Comparison of ENCODE assay signal across 10 cellular contexts in the genomic region with DNA sequence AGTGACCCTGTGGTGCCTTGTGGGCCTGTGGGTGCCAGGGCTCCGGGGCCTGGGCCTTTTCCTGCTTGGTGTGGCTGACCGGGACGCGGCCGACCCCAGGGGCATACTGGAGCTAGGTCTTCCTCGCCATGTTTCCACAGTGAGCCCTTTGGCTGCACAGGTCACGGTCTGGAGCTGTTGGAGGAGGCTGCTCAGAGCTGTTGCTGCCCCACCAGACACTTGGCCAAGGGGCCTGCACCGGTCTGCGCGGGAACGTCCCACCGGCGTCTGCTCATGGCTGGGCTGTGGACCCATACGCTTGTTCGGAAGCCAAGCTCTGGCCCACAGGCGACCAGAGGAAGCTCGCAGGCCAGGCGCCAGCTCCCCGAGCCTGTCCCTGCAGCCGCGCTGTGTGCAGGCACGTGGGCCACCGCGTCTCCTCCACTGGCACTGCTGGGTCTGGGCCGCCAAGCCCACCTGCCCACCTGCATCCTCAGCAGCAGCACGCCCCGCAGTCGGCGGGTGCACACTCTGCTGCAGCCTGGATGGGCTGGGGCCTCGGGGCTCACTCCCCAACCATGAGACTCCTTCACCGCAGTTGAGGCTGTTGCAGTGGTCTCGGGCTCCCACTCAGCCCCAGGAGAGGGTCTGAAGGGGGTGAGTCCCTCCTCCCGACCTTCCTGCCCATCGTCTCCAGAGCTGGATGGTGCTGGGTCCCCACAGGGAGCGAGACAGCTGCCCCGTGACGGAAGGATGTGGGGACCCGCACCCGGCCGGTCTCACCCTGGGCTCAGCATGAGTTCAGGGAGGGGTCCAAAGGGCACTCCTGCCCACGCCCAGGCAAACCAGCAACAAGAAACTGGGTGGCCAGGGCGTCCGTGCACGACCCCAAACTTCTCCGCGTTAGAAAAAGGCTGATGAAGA. TPM values are rescaled to one million over a fixed set of nuclear protein-coding genes. Genes with fewer than 3 reads are reported as not detected.
A peak's percentile ranks its signal among the peaks of the same experiment; 100 is the strongest.
DNase-seq lines count a peak whose midpoint lies in the region; ATAC-seq and TF ChIP-seq lines count a peak whose summit lies in the region.
"Had no signal": no experiment of that assay in that cellular context is flagged by ENCODE, and none has a peak within 500 bp of the region (broad histone marks: within the 10 kb centered on the region; RNA-seq: fewer than 3 reads in every experiment).

No MANE protein-coding gene starts in this region.

- TF ChIP-seq POLR2A in breast epithelium (IDR thresholded peaks at IDR 0.05) = no peak

- H2BK12ac ChIP-seq in neuronal stem cell (ENCODE audit: low read length) = no peak overlapping the region

- H3K4me1 Mint-ChIP-seq in MCF 10A (ENCODE audit: insufficient read depth, unreplicated experiment) = peaks cover 6% of the 10 kb centered on the region

- H3K9me3 Mint-ChIP-seq in MCF 10A (ENCODE audit: unreplicated experiment) = no peaks in the 10 kb centered on the region

- H3K23ac ChIP-seq in neuronal stem cell (ENCODE audit: low read depth, low read length, poor library complexity) = peak overlapping the region; percentile 16

- H3K36me3 ChIP-seq in breast epithelium (no peaks in the 10 kb centered on the region), neuronal stem cell (replicated peaks in 1 of 2; ENCODE audit: control insufficient read depth in 2 of 2, insufficient read depth in 2 of 2, low read length in 2 of 2) (peaks cover 3 to 23% of the 10 kb centered on the region in 2 donors)

- no TSS peak for BruUV-seq in MCF 10A (replicated peaks; lab: Mats Ljungman, UMichigan)

- no peak for ATAC-seq in GM19351 (IDR thresholded peaks at IDR 0.05; ENCODE audit: unreplicated experiment)
- ATAC-seq in GM19395 (IDR thresholded peaks at IDR 0.05; ENCODE audit: unreplicated experiment) = no peak
- ATAC-seq in HG03571 (IDR thresholded peaks at IDR 0.05; ENCODE audit: unreplicated experiment) = no peak
- no peak for ATAC-seq in HG02588 (IDR thresholded peaks at IDR 0.05; ENCODE audit: unreplicated experiment)
- ATAC-seq: PC-3 had no signal

- peak overlapping the region; percentile 53 for H3K9ac ChIP-seq in neuronal stem cell (ENCODE audit: low read depth, low read length, poor library complexity)

- POLR2A ChIA-PET in MCF 10A (lab: Yijun Ruan, JAX) = interaction anchor here (0.6 to 2.4 kb wide), 4 partner anchors 8 to 61 kb away, joined by 3 to 11 read pairs (median 6); partner anchors contain the start of gene GID8

- no peak overlapping the region for H4K8ac ChIP-seq in neuronal stem cell (ENCODE audit: low read depth, low read length)

- H3K9me3 ChIP-seq in breast epithelium (no peaks in the 10 kb centered on the region), neuronal stem cell (replicated peaks in 1 of 2; ENCODE audit: control insufficient read depth in 2 of 2, insufficient read depth in 1 of 2, low read depth in 1 of 2, low read length in 2 of 2) (no peaks in the 10 kb centered on the region)

- H3K4ac ChIP-seq in neuronal stem cell (ENCODE audit: low read length) = no peak overlapping the region

- no peak overlapping the region for H3K4me2 ChIP-seq in neuronal stem cell (ENCODE audit: insufficient read depth, low read length, poor library complexity, severe bottlenecking)

- H3K27ac Mint-ChIP-seq in MCF 10A (ENCODE audit: low read depth, unreplicated experiment) = no peak overlapping the region

- peaks cover 38% of the 10 kb centered on the region for H3K36me3 Mint-ChIP-seq in MCF 10A (ENCODE audit: insufficient read depth, unreplicated experiment)

- H2BK15ac ChIP-seq in neuronal stem cell (ENCODE audit: low read length) = peak overlapping the region; percentile 74

- CTCF ChIA-PET in MCF 10A (lab: Yijun Ruan, JAX) = interaction anchor here (0.6 to 2.6 kb wide), 8 partner anchors 8 to 377 kb away, joined by 3 to 7 read pairs (median 4); no protein-coding TSS in a partner anchor

- H3K27me3 Mint-ChIP-seq in MCF 10A (ENCODE audit: insufficient read depth, unreplicated experiment) = no peaks in the 10 kb centered on the region

- H2AFZ ChIP-seq in neuronal stem cell (ENCODE audit: low read length) = no peak overlapping the region

- no CpG with 5 or more reads among the region's 46 CpGs for WGBS in neuronal stem cell (ENCODE audit: extremely low coverage in 2 of 2, insufficient read length in 2 of 2, insufficient replicate concordance in 1 of 2), 2 donors

- intact Hi-C loops in breast epithelium (cut with DNase I; ENCODE audit: low total_unique reads) = no loop called here
- intact Hi-C loops in MCF 10A (cut with micrococcal nuclease) = no loop called here

- H3K27ac ChIP-seq in breast epithelium = peak overlapping the region; percentile 71 to 83
- peak overlapping the region; percentile 14 for H3K27ac ChIP-seq in neuronal stem cell (replicated peaks; ENCODE audit: low read length)

- no peak overlapping the region for H3K4me3 Mint-ChIP-seq in MCF 10A (ENCODE audit: unreplicated experiment)

- TF ChIP-seq CTCF in breast epithelium (IDR thresholded peaks at IDR 0.05) (no peak), MCF 10A (IDR thresholded peaks at IDR 0.05; ENCODE audit: unreplicated experiment) (no peak), fibroblast of the aortic adventitia (IDR thresholded peaks at IDR 0.05; ENCODE audit: insufficient read depth, low read length) (no peak)

- H3K4me1 ChIP-seq in breast epithelium = peaks cover 0 to 8% of the 10 kb centered on the region in 2 donors
- peaks cover 0 to 8% of the 10 kb centered on the region in 2 donors for H3K4me1 ChIP-seq in neuronal stem cell (ENCODE audit: control insufficient read depth in 2 of 2, insufficient read depth in 1 of 2, low read depth in 1 of 2, low read length in 2 of 2)

- H2BK120ac ChIP-seq in neuronal stem cell (ENCODE audit: low read depth, low read length) = no peak overlapping the region

- H3K4me3 ChIP-seq in breast epithelium = peak overlapping the region in 1 of 3 donors; percentile 26
- no peak overlapping the region for H3K4me3 ChIP-seq in fibroblast of the aortic adventitia (ENCODE audit: low read depth, low read length)
- H3K4me3 ChIP-seq in neuronal stem cell (ENCODE audit: low read length in 2 of 2) = no peak overlapping the region

- H3K14ac ChIP-seq in neuronal stem cell (ENCODE audit: low read length) = no peak overlapping the region

- H2AK5ac ChIP-seq in neuronal stem cell (ENCODE audit: low read depth, low read length) = peak overlapping the region; percentile 53

- DNase-seq in breast epithelium (ENCODE audit: low spot score in 2 of 2) (peak; percentile 58 to 70), MCF 10A (ENCODE audit: unreplicated experiment) (no peak), fibroblast of the aortic adventitia (ENCODE audit: low read depth) (peak; percentile 63), neuronal stem cell (ENCODE audit: low spot score) (no peak)
- DNase-seq: activated CD4-positive, alpha-beta T cell treated with anti-CD3 and anti-CD28 coated beads, Interleukin-2, amount 50 U/mL, for 1 hour; PC-3 had no signal

- H3K27me3 ChIP-seq in breast epithelium = no peaks in the 10 kb centered on the region
- peaks cover 0 to 6% (median 0%) of the 10 kb centered on the region in 3 experiments for H3K27me3 ChIP-seq in neuronal stem cell (ENCODE audit: control insufficient read depth in 3 of 3, insufficient read depth in 3 of 3, low read depth in 1 of 3, low read length in 3 of 3)

- no peaks in the 10 kb centered on the region for H3K79me1 ChIP-seq in neuronal stem cell (ENCODE audit: low read depth, low read length)

- H4K91ac ChIP-seq in neuronal stem cell (ENCODE audit: low read depth, low read length, poor library complexity) = peak overlapping the region; percentile 33

- no peak overlapping the region for H2BK5ac ChIP-seq in neuronal stem cell (ENCODE audit: low read length)

- H3K18ac ChIP-seq in neuronal stem cell (ENCODE audit: low read length) = peak overlapping the region; percentile 53

RNA-seq across cellular contexts. Expression of gene TCFL5, which starts 15.5 kb away (rescaled TPM):
- total RNA-seq in breast epithelium (10 to 100 TPM in 2 of 3 donors, 1 to 10 TPM in 1; 7.8 to 21.0 (median 12.5) TPM), MCF 10A (2022) (10.8 and 12.8 TPM in 2 replicates), fibroblast of the aortic adventitia (ENCODE audit: low replicate concordance) (23.7 and 27.9 TPM in 2 replicates)
- 14.5 TPM for polyA plus RNA-seq in neuronal stem cell (2013, experiment 1 of 2)
- polyA plus RNA-seq in neuronal stem cell (2013, experiment 2 of 2) = 15.3 TPM

RNA-seq across cellular contexts. Expression of gene DIDO1, which starts 49.2 kb away (rescaled TPM):
- total RNA-seq in breast epithelium (10 to 100 TPM; 59.8 to 83.1 (median 64.9) TPM), MCF 10A (2022) (36.8 and 40.7 TPM in 2 replicates), fibroblast of the aortic adventitia (ENCODE audit: low replicate concordance) (48.4 TPM in 2 replicates)
- polyA plus RNA-seq in neuronal stem cell (2013, experiment 1 of 2) = 50.1 TPM
- 49.8 TPM for polyA plus RNA-seq in neuronal stem cell (2013, experiment 2 of 2)

Comparison
In these comparisons a context has a peak if more than half of its experiments do, and no peak if none do; other contexts are left out.
1. DNase-seq: peak in breast epithelium (2 of 2) and fibroblast of the aortic adventitia (single experiment); none in MCF 10A (single experiment) and neuronal stem cell (single experiment).